8 cellular contexts compared by ENCODE assay signal in genomic region chr4:100895572-100896197, GRCh38.
A peak's percentile ranks its signal among the peaks of the same experiment; 100 is the strongest.
DNase-seq lines count a peak whose midpoint lies in the region; ATAC-seq, FAIRE-seq and TF ChIP-seq lines count a peak whose summit lies in the region.

No MANE protein-coding gene starts in this region.

- H3K79me2 ChIP-seq in smooth muscle cell (ENCODE audit: low read depth), result no peaks in the 10 kb centered on the region

- H3K27me3 ChIP-seq in HL-60 (ENCODE audit: insufficient read depth, poor library complexity, severe bottlenecking), result no peaks in the 10 kb centered on the region
- no peaks in the 10 kb centered on the region for H3K27me3 ChIP-seq in breast epithelium
- H3K27me3 ChIP-seq in small intestine (ENCODE audit: control insufficient read depth in 2 of 2, insufficient read depth in 2 of 2, low read length in 2 of 2), result no peaks in the 10 kb centered on the region
- H3K27me3 ChIP-seq in smooth muscle cell (ENCODE audit: low read depth), result no peaks in the 10 kb centered on the region

- H3K4me3 ChIP-seq in HL-60 (replicated peaks; ENCODE audit: insufficient read depth, low read length) (no peak overlapping the region), breast epithelium (peak overlapping the region; percentile 22 to 50 (median 35)), small intestine (ENCODE audit: low read depth in 1 of 2, low read length in 2 of 2) (peak overlapping the region in 1 of 2 donors; percentile 7), smooth muscle cell (no peak overlapping the region)

- TF ChIP-seq POLR2A in breast epithelium (IDR thresholded peaks at IDR 0.05), result no peak

- peak; percentile 15 for DNase-seq in ELR (ENCODE audit: low read depth)
- no peak for DNase-seq in HL-60 (ENCODE audit: low read depth in 1 of 2, low spot score in 1 of 2)
- no peak for DNase-seq in breast epithelium (ENCODE audit: low spot score in 2 of 2)
- peak; percentile 72 for DNase-seq in small intestine
- DNase-seq in smooth muscle cell (lab: John Stamatoyannopoulos, UW; ENCODE audit: unreplicated experiment), result no peak
- no peak for DNase-seq in pons (ENCODE audit: low spot score)
- DNase-seq in AG20443 (ENCODE audit: low spot score), result no peak

- H3K4me1 ChIP-seq in breast epithelium, result no peaks in the 10 kb centered on the region
- H3K4me1 ChIP-seq in small intestine (ENCODE audit: control insufficient read depth in 2 of 2, insufficient read depth in 1 of 2, low read depth in 1 of 2, low read length in 1 of 2), result peaks cover 3 to 4% of the 10 kb centered on the region in 2 donors
- no peaks in the 10 kb centered on the region for H3K4me1 ChIP-seq in smooth muscle cell (ENCODE audit: low read depth)

- intact Hi-C loops in breast epithelium (cut with DNase I; ENCODE audit: low total_unique reads), result loop anchor here (5.0 kb wide), 1 partner anchor 187 kb away; no protein-coding TSS in a partner anchor

- H2AFZ ChIP-seq in smooth muscle cell (ENCODE audit: low read depth), result no peak overlapping the region

- peak; percentile 10 for FAIRE-seq in small intestine (lab: Jason Lieb, UNC)

- no peaks in the 10 kb centered on the region for H4K20me1 ChIP-seq in smooth muscle cell (ENCODE audit: low read depth)

- H3K27ac ChIP-seq in HL-60 (replicated peaks), result peak overlapping the region; percentile 26; the same call in 1 of the 2 replicates
- no peak overlapping the region for H3K27ac ChIP-seq in breast epithelium
- H3K27ac ChIP-seq in small intestine (ENCODE audit: low read depth in 1 of 2, low read length in 1 of 2), result peak overlapping the region in 1 of 2 donors; percentile 48
- H3K27ac ChIP-seq in smooth muscle cell (ENCODE audit: low read depth), result no peak overlapping the region

- H3K4me2 ChIP-seq in smooth muscle cell, result no peak overlapping the region

- TF ChIP-seq CTCF in HL-60 (IDR thresholded peaks at IDR 0.05; ENCODE audit: insufficient read depth, low read length) (no peak), breast epithelium (IDR thresholded peaks at IDR 0.05) (no peak), smooth muscle cell (IDR thresholded peaks at IDR 0.05; ENCODE audit: borderline replicate concordance, insufficient read depth, poor library complexity, severe bottlenecking) (no peak)

- peak; percentile 87 for ATAC-seq in GM21367 (IDR thresholded peaks at IDR 0.05; ENCODE audit: unreplicated experiment)

- H3K36me3 ChIP-seq in breast epithelium, result no peaks in the 10 kb centered on the region
- H3K36me3 ChIP-seq in small intestine (ENCODE audit: control insufficient read depth in 2 of 2, insufficient read depth in 2 of 2, low read length in 2 of 2), result no peaks in the 10 kb centered on the region
- H3K36me3 ChIP-seq in smooth muscle cell (ENCODE audit: low read depth), result no peaks in the 10 kb centered on the region

- H3F3A ChIP-seq in smooth muscle cell (ENCODE audit: low read depth), result no peaks in the 10 kb centered on the region

- no peak overlapping the region for H3K9ac ChIP-seq in smooth muscle cell (ENCODE audit: low read depth)

- H3K9me3 ChIP-seq in breast epithelium (peaks cover 0 to under 1% of the 10 kb centered on the region in 2 donors), small intestine (ENCODE audit: control insufficient read depth, low read depth) (no peaks in the 10 kb centered on the region), smooth muscle cell (replicated peaks; ENCODE audit: low read depth) (no peaks in the 10 kb centered on the region)

- 15 to 32% (median 23%) methylated on average over 8 of the region's 8 CpGs for WGBS in small intestine, 3 donors
- WGBS in smooth muscle cell (ENCODE audit: low lambda C conversion rate), result 83% methylated on average over 8 of the region's 8 CpGs

Comparison
In these comparisons a context has a peak if more than half of its experiments do, and no peak if none do; other contexts are left out.
1. DNase-seq: peak in ELR (single experiment) and small intestine (single experiment); none in HL-60 (0 of 2), breast epithelium (0 of 2), smooth muscle cell (single experiment), pons (single experiment) and AG20443 (single experiment).
2. H3K4me3 ChIP-seq: peak in breast epithelium (3 of 3); none in HL-60 (single experiment) and smooth muscle cell (single experiment).